In genomic region chr13:111519490-111520170, GRCh38 we compare ENCODE assay signal across 1 cellular context.
TF ChIP-seq lines count a peak whose summit lies in the region.

No MANE protein-coding gene starts in this region.

TF ChIP-seq in HepG2, 621 proteins besides CTCF, POLR2A, EP300 and RAD21 (continued from another document):
- TF ChIP-seq ZBTB46 (CRISPR knock-in tag; IDR thresholded peaks at IDR 0.05; ENCODE audit: borderline replicate concordance) (no peak), PRDM10 (CRISPR knock-in tag; IDR thresholded peaks at IDR 0.05; ENCODE audit: low read depth) (no peak)
